ENCODE assay signal across 19 cellular contexts in genomic region chr9:14511452-14511851, GRCh38.
DNase-seq lines count a peak whose midpoint lies in the region; ATAC-seq and TF ChIP-seq lines count a peak whose summit lies in the region.
"Had no signal": no experiment of that assay in that cellular context is flagged by ENCODE, and none has a peak within 500 bp of the region (broad histone marks: within the 10 kb centered on the region; RNA-seq: fewer than 3 reads in every experiment).

No MANE protein-coding gene starts in this region.

- no peak overlapping the region for H3K4me3 Mint-ChIP-seq in activated CD8-positive, alpha-beta T cell treated with anti-CD3 and anti-CD28 coated beads for 36 hours
- no peak overlapping the region for H3K4me3 Mint-ChIP-seq in activated CD8-positive, alpha-beta T cell treated with anti-CD3 and anti-CD28 coated beads, Interleukin-2, amount 10 ng/mL, durations not matched to agents 7 days and 5 days
- H3K4me3 Mint-ChIP-seq in activated naive CD4-positive, alpha-beta T cell treated with anti-CD3 and anti-CD28 coated beads, Interleukin-2, amount 10 ng/mL, durations not matched to agents 7 days and 5 days = no peak overlapping the region
- H3K4me3 Mint-ChIP-seq: activated B cell treated with CpG ODN at 0.5 μM for 24 hours, neural crest cell had no signal

- peaks cover 2% of the 10 kb centered on the region for H3K27me3 Mint-ChIP-seq in activated CD8-positive, alpha-beta T cell treated with anti-CD3 and anti-CD28 coated beads for 36 hours
- H3K27me3 Mint-ChIP-seq in activated CD8-positive, alpha-beta T cell treated with anti-CD3 and anti-CD28 coated beads, Interleukin-2, amount 10 ng/mL, durations not matched to agents 7 days and 5 days (ENCODE audit: low read depth) = no peaks in the 10 kb centered on the region
- H3K27me3 Mint-ChIP-seq in activated naive CD4-positive, alpha-beta T cell treated with anti-CD3 and anti-CD28 coated beads, Interleukin-2, amount 10 ng/mL, durations not matched to agents 7 days and 5 days = no peaks in the 10 kb centered on the region

- peaks cover 4% of the 10 kb centered on the region for H3K27me3 ChIP-seq in ovary
- peaks cover 2% of the 10 kb centered on the region; the same call in 1 of the 2 replicates for H3K27me3 ChIP-seq in HAP-1 (ENCODE audit: low read depth)
- H3K27me3 ChIP-seq: heart right ventricle, spleen had no signal

- no peaks in the 10 kb centered on the region for H3K36me3 ChIP-seq in ovary
- no peaks in the 10 kb centered on the region for H3K36me3 ChIP-seq in HAP-1 (replicated peaks)
- H3K36me3 ChIP-seq: heart right ventricle, left ventricle myocardium inferior, spleen had no signal

- H3K4me1 ChIP-seq in ovary (ENCODE audit: insufficient read depth) (no peaks in the 10 kb centered on the region), HAP-1 (no peaks in the 10 kb centered on the region)
- H3K4me1 ChIP-seq: A549, heart right ventricle, left ventricle myocardium inferior, spleen had no signal

- intact Hi-C loops in activated CD8-positive, alpha-beta T cell treated with anti-CD3 and anti-CD28 coated beads for 36 hours (cut with micrococcal nuclease) = no loop called here
- intact Hi-C loops in ovary (cut with DNase I) = no loop called here

- no peaks in the 10 kb centered on the region for H3K4me1 Mint-ChIP-seq in activated CD8-positive, alpha-beta T cell treated with anti-CD3 and anti-CD28 coated beads for 36 hours (ENCODE audit: low read depth)
- no peaks in the 10 kb centered on the region for H3K4me1 Mint-ChIP-seq in activated CD8-positive, alpha-beta T cell treated with anti-CD3 and anti-CD28 coated beads, Interleukin-2, amount 10 ng/mL, durations not matched to agents 7 days and 5 days (ENCODE audit: low read depth)
- no peaks in the 10 kb centered on the region for H3K4me1 Mint-ChIP-seq in activated naive CD4-positive, alpha-beta T cell treated with anti-CD3 and anti-CD28 coated beads, Interleukin-2, amount 10 ng/mL, durations not matched to agents 7 days and 5 days
- H3K4me1 Mint-ChIP-seq: activated B cell treated with CpG ODN at 0.5 μM for 24 hours, neural crest cell had no signal

- H3K27ac Mint-ChIP-seq in activated CD8-positive, alpha-beta T cell treated with anti-CD3 and anti-CD28 coated beads for 36 hours = no peak overlapping the region
- H3K27ac Mint-ChIP-seq in activated CD8-positive, alpha-beta T cell treated with anti-CD3 and anti-CD28 coated beads, Interleukin-2, amount 10 ng/mL, durations not matched to agents 7 days and 5 days = no peak overlapping the region
- no peak overlapping the region for H3K27ac Mint-ChIP-seq in activated naive CD4-positive, alpha-beta T cell treated with anti-CD3 and anti-CD28 coated beads, Interleukin-2, amount 10 ng/mL, durations not matched to agents 7 days and 5 days
- H3K27ac Mint-ChIP-seq: activated B cell treated with CpG ODN at 0.5 μM for 24 hours had no signal

- peak; percentile 65 for ATAC-seq in activated CD8-positive, alpha-beta T cell treated with anti-CD3 and anti-CD28 coated beads for 36 hours
- ATAC-seq in activated CD8-positive, alpha-beta T cell treated with anti-CD3 and anti-CD28 coated beads, Interleukin-2, amount 10 ng/mL, durations not matched to agents 7 days and 5 days = no peak
- peak; percentile 49 for ATAC-seq in HG03045 (IDR thresholded peaks at IDR 0.05; ENCODE audit: unreplicated experiment)
- ATAC-seq: A549, heart right ventricle had no signal

- no peak overlapping the region for H3K27ac ChIP-seq in ovary
- H3K27ac ChIP-seq: A549, heart right ventricle, left ventricle myocardium inferior, spleen had no signal

- no peak for TF ChIP-seq POLR2A in ovary (IDR thresholded peaks at IDR 0.05)

- TF ChIP-seq EP300 in ovary (IDR thresholded peaks at IDR 0.05) = no peak

- in situ Hi-C loops in HAP-1 (cut with MboI; ENCODE audit: low sequenced_read_pairs) = no loop called here

- no peaks in the 10 kb centered on the region for H3K9me3 ChIP-seq in ovary
- no peaks in the 10 kb centered on the region for H3K9me3 ChIP-seq in HAP-1
- H3K9me3 ChIP-seq: A549, heart right ventricle, left ventricle myocardium inferior, spleen had no signal

- POLR2A ChIA-PET in activated CD8-positive, alpha-beta T cell treated with anti-CD3 and anti-CD28 coated beads for 36 hours (lab: Charles Lee) = no interaction called here
- POLR2A ChIA-PET in activated CD8-positive, alpha-beta T cell treated with anti-CD3 and anti-CD28 coated beads, Interleukin-2, amount 10 ng/mL, durations not matched to agents 7 days and 5 days (lab: Charles Lee) = no interaction called here

- DNase-seq in activated CD8-positive, alpha-beta T cell treated with anti-CD3 and anti-CD28 coated beads for 36 hours = peak; percentile 2
- DNase-seq in activated CD8-positive, alpha-beta T cell treated with anti-CD3 and anti-CD28 coated beads, Interleukin-2, amount 10 ng/mL, durations not matched to agents 7 days and 5 days = no peak
- DNase-seq in astrocyte of the hippocampus (ENCODE audit: low read depth, low spot score) (peak; percentile 27), stromal cell of bone marrow (ENCODE audit: low read depth) (peak; percentile 50), ovary (no peak), HAP-1 (ENCODE audit: low spot score in 2 of 2) (no peak)
- DNase-seq in activated naive CD4-positive, alpha-beta T cell treated with anti-CD3 and anti-CD28 coated beads, Interleukin-2, amount 10 ng/mL, durations not matched to agents 7 days and 5 days = no peak
- DNase-seq: activated B cell treated with CpG ODN at 0.5 μM for 24 hours, amygdala, Calu3, HCEC 1CT, heart right ventricle, left ventricle myocardium inferior, NCI-H2029 treated with DMSO at 0.1 percent for 48 hours, spleen, trophoblast cell had no signal

- H3K4me3 ChIP-seq in ovary (no peak overlapping the region), HAP-1 (no peak overlapping the region)
- H3K4me3 ChIP-seq: A549, heart right ventricle, left ventricle myocardium inferior, spleen had no signal

- TF ChIP-seq CTCF in activated CD8-positive, alpha-beta T cell treated with anti-CD3 and anti-CD28 coated beads for 36 hours (IDR thresholded peaks at IDR 0.05) = no peak
- no peak for TF ChIP-seq CTCF in ovary (IDR thresholded peaks at IDR 0.05)

- H3K36me3 Mint-ChIP-seq in activated CD8-positive, alpha-beta T cell treated with anti-CD3 and anti-CD28 coated beads for 36 hours (ENCODE audit: low read depth) = no peaks in the 10 kb centered on the region
- H3K36me3 Mint-ChIP-seq in activated CD8-positive, alpha-beta T cell treated with anti-CD3 and anti-CD28 coated beads, Interleukin-2, amount 10 ng/mL, durations not matched to agents 7 days and 5 days (ENCODE audit: low read depth) = no peaks in the 10 kb centered on the region
- no peaks in the 10 kb centered on the region for H3K36me3 Mint-ChIP-seq in activated naive CD4-positive, alpha-beta T cell treated with anti-CD3 and anti-CD28 coated beads, Interleukin-2, amount 10 ng/mL, durations not matched to agents 7 days and 5 days

- no peaks in the 10 kb centered on the region for H3K9me3 Mint-ChIP-seq in activated CD8-positive, alpha-beta T cell treated with anti-CD3 and anti-CD28 coated beads for 36 hours
- no peaks in the 10 kb centered on the region for H3K9me3 Mint-ChIP-seq in activated CD8-positive, alpha-beta T cell treated with anti-CD3 and anti-CD28 coated beads, Interleukin-2, amount 10 ng/mL, durations not matched to agents 7 days and 5 days (ENCODE audit: insufficient read depth)
- H3K9me3 Mint-ChIP-seq in activated naive CD4-positive, alpha-beta T cell treated with anti-CD3 and anti-CD28 coated beads, Interleukin-2, amount 10 ng/mL, durations not matched to agents 7 days and 5 days = no peaks in the 10 kb centered on the region
- H3K9me3 Mint-ChIP-seq: activated B cell treated with CpG ODN at 0.5 μM for 24 hours, neural crest cell had no signal

- CTCF ChIA-PET in activated CD8-positive, alpha-beta T cell treated with anti-CD3 and anti-CD28 coated beads for 36 hours (lab: Charles Lee) = no interaction called here
- CTCF ChIA-PET in activated CD8-positive, alpha-beta T cell treated with anti-CD3 and anti-CD28 coated beads, Interleukin-2, amount 10 ng/mL, durations not matched to agents 7 days and 5 days (lab: Charles Lee) = no interaction called here
- CTCF ChIA-PET in activated naive CD4-positive, alpha-beta T cell treated with anti-CD3 and anti-CD28 coated beads, Interleukin-2, amount 10 ng/mL, durations not matched to agents 7 days and 5 days (lab: Charles Lee) = no interaction called here

Comparison
In these comparisons a context has a peak if more than half of its experiments do, and no peak if none do; other contexts are left out.
1. DNase-seq: peak in activated CD8-positive, alpha-beta T cell treated with anti-CD3 and anti-CD28 coated beads for 36 hours (single experiment), astrocyte of the hippocampus (single experiment) and stromal cell of bone marrow (single experiment); none in activated CD8-positive, alpha-beta T cell treated with anti-CD3 and anti-CD28 coated beads, Interleukin-2, amount 10 ng/mL, durations not matched to agents 7 days and 5 days (single experiment), activated naive CD4-positive, alpha-beta T cell treated with anti-CD3 and anti-CD28 coated beads, Interleukin-2, amount 10 ng/mL, durations not matched to agents 7 days and 5 days (single experiment), ovary (0 of 5) and HAP-1 (0 of 2).